ENCODE assay signal across 8 cellular contexts in genomic region chr1:156114101-156114918, GRCh38. TPM values are rescaled to one million over a fixed set of nuclear protein-coding genes. Genes with fewer than 3 reads are reported as not detected.
DNase-seq lines count a peak whose midpoint lies in the region; ATAC-seq, FAIRE-seq and TF ChIP-seq lines count a peak whose summit lies in the region.

TSS of gene LMNA (plus strand) at chr1:156114711. CDS start at chr1:156114919, 208 bp downstream.

- peak within 1 kb of the TSS; percentile 95 for H3K4me3 ChIP-seq in SJSA1
- H3K4me3 ChIP-seq in suprapubic skin: peak within 1 kb of the TSS; percentile 100

- ATAC-seq in GM21825 (IDR thresholded peaks at IDR 0.05; ENCODE audit: unreplicated experiment): peak; percentile 64

- peaks cover 22% of the 10 kb centered on the region for H3K27me3 Mint-ChIP-seq in activated naive CD4-positive, alpha-beta T cell treated with anti-CD3 and anti-CD28 coated beads for 36 hours (ENCODE audit: low read depth)

- H3K27ac Mint-ChIP-seq in activated naive CD4-positive, alpha-beta T cell treated with anti-CD3 and anti-CD28 coated beads for 36 hours: peak within 1 kb of the TSS; percentile 50

- no peaks in the 10 kb centered on the region for H3K27me3 ChIP-seq in SJSA1 (replicated peaks)
- no peaks in the 10 kb centered on the region for H3K27me3 ChIP-seq in suprapubic skin

- no peak for TF ChIP-seq EP300 in suprapubic skin (IDR thresholded peaks at IDR 0.05)

- no peak for TF ChIP-seq CTCF in suprapubic skin (IDR thresholded peaks at IDR 0.05)

- CTCF ChIA-PET in activated naive CD4-positive, alpha-beta T cell treated with anti-CD3 and anti-CD28 coated beads for 36 hours (lab: Charles Lee): interaction anchor here (1.0 to 6.3 kb wide), 5 partner anchors 10 to 111 kb away, joined by 3 to 48 read pairs (median 10); no protein-coding TSS in a partner anchor

- no peak for FAIRE-seq in frontal cortex (lab: Jason Lieb, UNC)

- H3K9me3 ChIP-seq in SJSA1 (replicated peaks) (no peaks in the 10 kb centered on the region), suprapubic skin (no peaks in the 10 kb centered on the region)

- 0% methylated on average over 4 of the region's 37 CpGs for WGBS in suprapubic skin

- peaks cover 41% of the 10 kb centered on the region for H3K36me3 ChIP-seq in SJSA1
- H3K36me3 ChIP-seq in suprapubic skin: no peaks in the 10 kb centered on the region

- H3K4me3 Mint-ChIP-seq in activated naive CD4-positive, alpha-beta T cell treated with anti-CD3 and anti-CD28 coated beads for 36 hours: peak within 1 kb of the TSS; percentile 86

- peak within 1 kb of the TSS; percentile 92 for H3K27ac ChIP-seq in SJSA1
- H3K27ac ChIP-seq in suprapubic skin: peak within 1 kb of the TSS; percentile 100

- intact Hi-C loops in activated naive CD4-positive, alpha-beta T cell treated with anti-CD3 and anti-CD28 coated beads for 36 hours (cut with micrococcal nuclease): loop anchor here (1.0 to 2.0 kb wide), 5 partner anchors 8 to 390 kb away; no protein-coding TSS in a partner anchor

- H3K4me1 ChIP-seq in SJSA1 (replicated peaks) (peaks cover 47% of the 10 kb centered on the region), suprapubic skin (peaks cover 55% of the 10 kb centered on the region)

- H3K4me1 Mint-ChIP-seq in activated naive CD4-positive, alpha-beta T cell treated with anti-CD3 and anti-CD28 coated beads for 36 hours (ENCODE audit: low read depth): peaks cover 32% of the 10 kb centered on the region

- TF ChIP-seq POLR2A in suprapubic skin (IDR thresholded peaks at IDR 0.05): peak; percentile 89 to 96

- H3K9me3 Mint-ChIP-seq in activated naive CD4-positive, alpha-beta T cell treated with anti-CD3 and anti-CD28 coated beads for 36 hours: no peaks in the 10 kb centered on the region

- H3K36me3 Mint-ChIP-seq in activated naive CD4-positive, alpha-beta T cell treated with anti-CD3 and anti-CD28 coated beads for 36 hours (ENCODE audit: low read depth): peaks cover 3% of the 10 kb centered on the region

- DNase-seq in DMS53 (lab: John Stamatoyannopoulos, UW): peak; percentile 92
- DNase-seq in M059J (ENCODE audit: low read depth): peak; percentile 98
- DNase-seq in SJSA1 (ENCODE audit: low read depth in 1 of 2, low spot score in 2 of 2): peak; percentile 98
- DNase-seq in activated naive CD4-positive, alpha-beta T cell treated with anti-CD3 and anti-CD28 coated beads for 36 hours: peak; percentile 91
- DNase-seq in frontal cortex (ENCODE audit: low spot score in 2 of 2): peak; percentile 85 to 92
- DNase-seq in nucleus accumbens (lab: John Stamatoyannopoulos, UW): peak; percentile 28 to 93 (median 75)
- DNase-seq in suprapubic skin (ENCODE audit: low spot score in 2 of 2): peak; percentile 98

RNA-seq across cellular contexts. Expression of gene LMNA, which starts in this region (rescaled TPM):
- 396 and 698 TPM in 2 replicates for total RNA-seq in M059J (2014; rRNA removed; shearing (Covaris generic))
- 944 and 992 TPM in 2 replicates for total RNA-seq in SJSA1 (2014; rRNA removed; shearing (Covaris generic))
- 10 to 100 TPM; 62.1 to 62.6 TPM for total RNA-seq in activated naive CD4-positive, alpha-beta T cell treated with anti-CD3 and anti-CD28 coated beads for 36 hours
- total RNA-seq in frontal cortex: 14.3 TPM
- 100 to 1,000 TPM; 574 to 977 (median 714) TPM for total RNA-seq in suprapubic skin

Comparison
In these comparisons a context has a peak if more than half of its experiments do, and no peak if none do; other contexts are left out.
1. Peak in every context shown above with its lines: DNase-seq, ATAC-seq, H3K4me3 ChIP-seq and H3K27ac ChIP-seq.